In the genomic region with DNA sequence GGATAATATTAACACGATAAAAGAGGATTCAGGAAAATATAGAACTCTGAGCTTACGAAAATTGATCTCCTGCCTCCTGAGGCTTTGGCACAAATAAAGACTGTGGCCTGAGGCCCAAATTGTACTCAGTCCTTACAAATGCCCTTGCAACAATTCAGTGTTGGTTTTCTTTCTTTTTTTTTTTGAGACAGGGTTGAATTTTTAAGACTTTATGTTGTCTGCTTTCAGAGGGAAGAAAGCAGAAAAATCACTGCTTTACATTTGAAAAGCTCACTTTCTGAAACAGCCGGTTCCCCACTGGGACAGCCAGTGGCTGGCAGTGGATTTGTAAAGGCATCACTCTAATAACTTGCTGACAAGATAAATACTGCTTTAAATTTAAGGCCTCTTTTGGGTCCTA, we compare ENCODE assay signal across 22 cellular contexts.
DNase-seq lines count a peak whose midpoint lies in the region; ATAC-seq and TF ChIP-seq lines count a peak whose summit lies in the region.
"Had no signal": no experiment of that assay in that cellular context is flagged by ENCODE, and none has a peak within 500 bp of the region (broad histone marks: within the 10 kb centered on the region; RNA-seq: fewer than 3 reads in every experiment).

No MANE protein-coding gene starts in this region.

- TF ChIP-seq CTCF in H9 (conservative IDR thresholded peaks at IDR 0.05) = no peak
- no peak for TF ChIP-seq CTCF in WTC11 (IDR thresholded peaks at IDR 0.05)
- TF ChIP-seq CTCF in prostate gland (IDR thresholded peaks at IDR 0.05) = no peak
- no peak for TF ChIP-seq CTCF in lower lobe of right lung (IDR thresholded peaks at IDR 0.05)

- no peaks in the 10 kb centered on the region for H3K23me2 ChIP-seq in H9 (ENCODE audit: insufficient read length, low read depth, low read length, poor library complexity, severe bottlenecking)

- no peak overlapping the region for H2AFZ ChIP-seq in H9 (ENCODE audit: low read length)
- H2AFZ ChIP-seq in neuron (ENCODE audit: low read depth, low read length) = no peak overlapping the region

- no peak overlapping the region for H3K23ac ChIP-seq in H9 (ENCODE audit: insufficient read length, low read depth, low read length)

- H2BK12ac ChIP-seq in H9 (ENCODE audit: insufficient read length, low read depth, low read length) = no peak overlapping the region

- H3K36me3 ChIP-seq in iPS-18a (ENCODE audit: control insufficient read depth, low read depth, low read length) = no peaks in the 10 kb centered on the region
- H3K36me3 ChIP-seq in neuron (ENCODE audit: insufficient read depth, low read length) = no peaks in the 10 kb centered on the region
- H3K36me3 ChIP-seq in prostate gland = no peaks in the 10 kb centered on the region
- H3K36me3 ChIP-seq in lower lobe of right lung = no peaks in the 10 kb centered on the region
- H3K36me3 ChIP-seq: BLaER1 had no signal

- H4K8ac ChIP-seq in H9 (replicated peaks; ENCODE audit: insufficient read length, low read depth, low read length) = no peak overlapping the region

- H3K27me3 Mint-ChIP-seq in H9 (ENCODE audit: low read depth) (no peaks in the 10 kb centered on the region), WTC11 (ENCODE audit: low read depth) (no peaks in the 10 kb centered on the region)

- no peak overlapping the region for H2BK15ac ChIP-seq in H9 (ENCODE audit: low read depth, low read length)

- H3K36me3 Mint-ChIP-seq in H9 (ENCODE audit: insufficient read depth in 1 of 3, low read depth in 3 of 3) = no peaks in the 10 kb centered on the region
- peaks cover 6% of the 10 kb centered on the region; the same call in 1 of the 2 replicates for H3K36me3 Mint-ChIP-seq in WTC11
- H3K36me3 Mint-ChIP-seq: CD4-positive, alpha-beta memory T cell had no signal

- H4K91ac ChIP-seq in H9 (ENCODE audit: insufficient read length, low read depth, low read length) = no peak overlapping the region

- intact Hi-C loops in prostate gland (cut with DNase I) = no loop called here
- intact Hi-C loops in lower lobe of right lung (cut with DNase I) = no loop called here

- H3K18ac ChIP-seq in H9 (ENCODE audit: insufficient read length, low read depth, low read length) = no peak overlapping the region

- no peak overlapping the region for H3K56ac ChIP-seq in H9 (ENCODE audit: insufficient read length, low read depth, low read length)

- TF ChIP-seq POLR2A in prostate gland (IDR thresholded peaks at IDR 0.05) = no peak

- H3K4me1 ChIP-seq in H9 (ENCODE audit: insufficient read depth, low read length) (0 out of 2 replicates have a peak, but pooled peaks cover 3% of the 10 kb centered on the region), iPS-18a (ENCODE audit: control insufficient read depth, low read depth, low read length) (peaks cover 29% of the 10 kb centered on the region), neuron (ENCODE audit: insufficient read depth, low read length) (peaks cover 47% of the 10 kb centered on the region), prostate gland (replicated peaks) (no peaks in the 10 kb centered on the region), lower lobe of right lung (no peaks in the 10 kb centered on the region)
- H3K4me1 ChIP-seq: A549, BLaER1 had no signal

- no peak overlapping the region for H2BK120ac ChIP-seq in H9 (ENCODE audit: low read depth, low read length, poor library complexity, severe bottlenecking)

- H4K20me1 ChIP-seq in H9 (ENCODE audit: control insufficient read depth, insufficient read depth, insufficient read length) = no peaks in the 10 kb centered on the region
- H4K20me1 ChIP-seq: BLaER1 had no signal

- peak overlapping the region; percentile 31 for H3K4me3 ChIP-seq in iPS-18a (ENCODE audit: low read length)
- peak overlapping the region; percentile 16 for H3K4me3 ChIP-seq in neuron (ENCODE audit: low read length)
- H3K4me3 ChIP-seq in prostate gland = no peak overlapping the region
- H3K4me3 ChIP-seq in lower lobe of right lung = no peak overlapping the region
- H3K4me3 ChIP-seq: A549, BLaER1, K562 had no signal

- no peak overlapping the region for H3T11ph ChIP-seq in H9 (ENCODE audit: low read length)

- H3K27ac Mint-ChIP-seq in H9 (peak overlapping the region; percentile 92 to 97 (median 95)), WTC11 (peak overlapping the region; percentile 97)
- H3K27ac Mint-ChIP-seq: CD4-positive, alpha-beta memory T cell had no signal

- POLR2A ChIA-PET in WTC11 (lab: Charles Lee) = no interaction called here

- H3K9me3 ChIP-seq in H9 (ENCODE audit: control insufficient read depth, low read depth, low read length) (no peaks in the 10 kb centered on the region), iPS-18a (ENCODE audit: control insufficient read depth, low read depth, low read length) (no peaks in the 10 kb centered on the region), neuron (ENCODE audit: low read length) (no peaks in the 10 kb centered on the region), prostate gland (no peaks in the 10 kb centered on the region), lower lobe of right lung (no peaks in the 10 kb centered on the region)
- H3K9me3 ChIP-seq: A549, BLaER1 had no signal

- DNase-seq in H9 = peak; percentile 39
- DNase-seq in WTC11 (ENCODE audit: low spot score) = no peak
- DNase-seq in NCI-H146 treated with DMSO at 0.1 percent for 48 hours (lab: John Stamatoyannopoulos, UW; ENCODE audit: unreplicated experiment) = no peak
- no peak for DNase-seq in activated CD4-positive, alpha-beta T cell treated with anti-CD3 and anti-CD28 coated beads for 48 hours
- DNase-seq in prostate gland (ENCODE audit: low spot score) = no peak
- no peak for DNase-seq in lower lobe of right lung
- DNase-seq: CD4-positive, alpha-beta memory T cell; DMS53; EL; HCEC 1CT; NCI-H1105; NCI-H1694; NCI-H510A treated with DMSO at 0.1 percent for 48 hours; NCI-H774; OCI-M1; SHP77 treated with DMSO at 0.1 percent for 48 hours had no signal

- H2AK5ac ChIP-seq in H9 (ENCODE audit: insufficient read length, low read length) = no peak overlapping the region

- H3K27ac ChIP-seq in H9 (ENCODE audit: insufficient read length, low read depth, low read length) = no peak overlapping the region
- H3K27ac ChIP-seq in iPS-18a (ENCODE audit: low read length) = no peak overlapping the region
- H3K27ac ChIP-seq in prostate gland = no peak overlapping the region
- no peak overlapping the region for H3K27ac ChIP-seq in lower lobe of right lung
- H3K27ac ChIP-seq: A549, BLaER1 had no signal

- H3K14ac ChIP-seq in H9 (ENCODE audit: insufficient read depth, low read length) = no peak overlapping the region

- H2BK5ac ChIP-seq in H9 (ENCODE audit: insufficient read length, low read length) = no peak overlapping the region

- H3K4me1 Mint-ChIP-seq in H9 (peaks cover 30 to 32% of the 10 kb centered on the region in 2 experiments), WTC11 (peaks cover 33% of the 10 kb centered on the region)
- H3K4me1 Mint-ChIP-seq: CD4-positive, alpha-beta memory T cell had no signal

- H3K9me3 Mint-ChIP-seq in H9 = no peaks in the 10 kb centered on the region
- H3K9me3 Mint-ChIP-seq in WTC11 = peaks cover 8% of the 10 kb centered on the region; the same call in 1 of the 2 replicates
- H3K9me3 Mint-ChIP-seq: CD4-positive, alpha-beta memory T cell had no signal

- ATAC-seq in WTC11 = peak; percentile 88
- no peak for ATAC-seq in lower lobe of right lung
- ATAC-seq: A549, K562, SK-N-SH treated with all-trans-retinoic acid at 6 μM for 48 hours had no signal

- no CpG with 5 or more reads among the region's 3 CpGs for WGBS in H9 (ENCODE audit: extremely low coverage, insufficient read length, low lambda C conversion rate)
- WGBS in prostate gland = 53% methylated on average over 3 of the region's 3 CpGs

- H3K79me1 ChIP-seq in H9 (ENCODE audit: insufficient read depth, low read depth, low read length, poor library complexity, severe bottlenecking) = no peaks in the 10 kb centered on the region

- CTCF ChIA-PET in WTC11 (lab: Charles Lee) = interaction anchor here (0.9 kb wide), 1 partner anchor 117 kb away, joined by 6 read pairs; no protein-coding TSS in a partner anchor

- H3K27me3 ChIP-seq in H9 (ENCODE audit: insufficient read depth, low read length) = no peaks in the 10 kb centered on the region
- H3K27me3 ChIP-seq in iPS-18a (ENCODE audit: control insufficient read depth, insufficient read depth, low read length) = no peaks in the 10 kb centered on the region
- H3K27me3 ChIP-seq in neuron (ENCODE audit: insufficient read depth, low read length) = no peaks in the 10 kb centered on the region
- H3K27me3 ChIP-seq in prostate gland (replicated peaks; ENCODE audit: insufficient read depth) = no peaks in the 10 kb centered on the region
- H3K27me3 ChIP-seq in lower lobe of right lung (ENCODE audit: low read depth) = no peaks in the 10 kb centered on the region
- H3K27me3 ChIP-seq: BLaER1 had no signal

- no peak overlapping the region for H3K4me2 ChIP-seq in H9 (ENCODE audit: insufficient read depth, insufficient read length, low read length)
- H3K4me2 ChIP-seq: A549, BLaER1 had no signal

- no peak overlapping the region for H4K5ac ChIP-seq in H9 (ENCODE audit: insufficient read length, low read depth, low read length)

- H3K4me3 Mint-ChIP-seq in H9 (peak overlapping the region; percentile 36 to 58; a peak in 4 of 5 replicates), WTC11 (peak overlapping the region; percentile 52)
- H3K4me3 Mint-ChIP-seq: CD4-positive, alpha-beta memory T cell had no signal

- no peak overlapping the region for H3K4ac ChIP-seq in H9 (ENCODE audit: low read depth, low read length)

- H2BK20ac ChIP-seq in H9 (ENCODE audit: low read depth, low read length, poor library complexity, severe bottlenecking) = no peak overlapping the region

- no peaks in the 10 kb centered on the region for H3K79me2 ChIP-seq in H9 (ENCODE audit: insufficient read depth, low read length)

- H3K9ac ChIP-seq in H9 (ENCODE audit: extremely low read depth, insufficient read length, low read length) (no peak overlapping the region), iPS-18a (ENCODE audit: low read length) (peak overlapping the region; percentile 33)
- H3K9ac ChIP-seq: BLaER1 had no signal

TF ChIP-seq in WTC11, 78 proteins besides CTCF, POLR2A, EP300 and RAD21 (continues in another document):
- TF ChIP-seq, protein P1, sequence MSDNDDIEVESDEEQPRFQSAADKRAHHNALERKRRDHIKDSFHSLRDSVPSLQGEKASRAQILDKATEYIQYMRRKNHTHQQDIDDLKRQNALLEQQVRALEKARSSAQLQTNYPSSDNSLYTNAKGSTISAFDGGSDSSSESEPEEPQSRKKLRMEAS (CRISPR knock-in tag; IDR thresholded peaks at IDR 0.05) = no peak
- TF ChIP-seq, protein P2, sequence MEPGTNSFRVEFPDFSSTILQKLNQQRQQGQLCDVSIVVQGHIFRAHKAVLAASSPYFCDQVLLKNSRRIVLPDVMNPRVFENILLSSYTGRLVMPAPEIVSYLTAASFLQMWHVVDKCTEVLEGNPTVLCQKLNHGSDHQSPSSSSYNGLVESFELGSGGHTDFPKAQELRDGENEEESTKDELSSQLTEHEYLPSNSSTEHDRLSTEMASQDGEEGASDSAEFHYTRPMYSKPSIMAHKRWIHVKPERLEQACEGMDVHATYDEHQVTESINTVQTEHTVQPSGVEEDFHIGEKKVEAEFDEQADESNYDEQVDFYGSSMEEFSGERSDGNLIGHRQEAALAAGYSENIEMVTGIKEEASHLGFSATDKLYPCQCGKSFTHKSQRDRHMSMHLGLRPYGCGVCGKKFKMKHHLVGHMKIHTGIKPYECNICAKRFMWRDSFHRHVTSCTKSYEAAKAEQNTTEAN (CRISPR knock-in tag; IDR thresholded peaks at IDR 0.05) = no peak

Comparison
In these comparisons a context has a peak if more than half of its experiments do, and no peak if none do; other contexts are left out.
1. H3K4me3 ChIP-seq: peak in iPS-18a (single experiment) and neuron (single experiment); none in prostate gland (0 of 2) and lower lobe of right lung (single experiment).